In genomic region chr1:159916240-159917051, GRCh38 we compare ENCODE assay signal across 1 cellular context.
TF ChIP-seq lines count a peak whose summit lies in the region.

No MANE protein-coding gene starts in this region.

TF ChIP-seq in A549, 52 proteins besides CTCF, POLR2A, EP300 and RAD21 (continued from another document):
- no peak for TF ChIP-seq PBX3 (IDR thresholded peaks at IDR 0.05)
- TF ChIP-seq CEBPB (IDR thresholded peaks at IDR 0.05): peak; percentile 8 to 81; a peak in 2 of 4 replicates
- peak; percentile 25; the same call in 1 of the 2 replicates for TF ChIP-seq FOSB (CRISPR knock-in tag; IDR thresholded peaks at IDR 0.05)
- no peak for TF ChIP-seq CHD4 (IDR thresholded peaks at IDR 0.05; ENCODE audit: borderline replicate concordance)
- TF ChIP-seq CBX2 (IDR thresholded peaks at IDR 0.05; ENCODE audit: borderline replicate concordance, low read depth): no peak
- no peak for TF ChIP-seq RARB (CRISPR knock-in tag; IDR thresholded peaks at IDR 0.05)
- no peak for TF ChIP-seq ZSCAN20 (CRISPR knock-in tag; IDR thresholded peaks at IDR 0.05)
- TF ChIP-seq MYC (IDR thresholded peaks at IDR 0.05; ENCODE audit: borderline replicate concordance, low read length): no peak
- TF ChIP-seq ATOH8 (CRISPR knock-in tag; IDR thresholded peaks at IDR 0.05; ENCODE audit: low read depth): no peak
- peak; percentile 98 for TF ChIP-seq GATA3 (IDR thresholded peaks at IDR 0.05; ENCODE audit: borderline replicate concordance)
- no peak for TF ChIP-seq ELK1 (IDR thresholded peaks at IDR 0.05; ENCODE audit: low read depth, low read length)
- TF ChIP-seq MAX (IDR thresholded peaks at IDR 0.05): peak; percentile 91
- no peak for TF ChIP-seq USF2 (IDR thresholded peaks at IDR 0.05)
- TF ChIP-seq EHMT2 (IDR thresholded peaks at IDR 0.05; ENCODE audit: low read depth): no peak
TF ChIP-seq in A549: peak in this region for 16.
